ENCODE assay signal across 7 cellular contexts in genomic region chr6:129709451-129709908, GRCh38. TPM values are rescaled to one million over a fixed set of nuclear protein-coding genes. Genes with fewer than 3 reads are reported as not detected.
DNase-seq lines count a peak whose midpoint lies in the region; ATAC-seq and TF ChIP-seq lines count a peak whose summit lies in the region.

No MANE protein-coding gene starts in this region.

- ATAC-seq in GM18508 (IDR thresholded peaks at IDR 0.05; ENCODE audit: insufficient read depth, unreplicated experiment) = peak; percentile 18
- peak; percentile 70 for ATAC-seq in lower lobe of right lung

- H3K4me3 ChIP-seq in HEK293 (ENCODE audit: low read depth, low read length) (peak overlapping the region; percentile 39), lower lobe of right lung (peak overlapping the region; percentile 67), tibial artery (peak overlapping the region; percentile 57 to 67)

- CTCF ChIA-PET in HEK293 (lab: Yijun Ruan, JAX) = interaction anchor here (0.6 to 5.1 kb wide), 9 partner anchors 9 to 312 kb away, joined by 3 to 17 read pairs (median 4); no protein-coding TSS in a partner anchor

- peak overlapping the region; percentile 37 for H3K27ac ChIP-seq in HEK293 (ENCODE audit: extremely low read depth, low read depth, low read length)
- peak overlapping the region; percentile 5 for H3K27ac ChIP-seq in cingulate gyrus (ENCODE audit: low read depth, low read length)
- peak overlapping the region; percentile 84 for H3K27ac ChIP-seq in lower lobe of right lung
- H3K27ac ChIP-seq in tibial artery = peak overlapping the region; percentile 73 to 80

- H3K36me3 ChIP-seq in HEK293 (ENCODE audit: control insufficient read depth in 2 of 2, insufficient read depth in 1 of 2, low read length in 2 of 2) (no peaks in the 10 kb centered on the region), lower lobe of right lung (no peaks in the 10 kb centered on the region), tibial artery (no peaks in the 10 kb centered on the region)

- no peaks in the 10 kb centered on the region for H3K9me3 ChIP-seq in HEK293 (ENCODE audit: control insufficient read depth, insufficient read depth, low read depth, low read length)
- no peaks in the 10 kb centered on the region for H3K9me3 ChIP-seq in lower lobe of right lung
- H3K9me3 ChIP-seq in tibial artery = no peaks in the 10 kb centered on the region

- POLR2A ChIA-PET in HEK293 (lab: Yijun Ruan, JAX) = interaction anchor here (0.9 to 2.0 kb wide), 13 partner anchors 8 to 73 kb away, joined by 3 to 11 read pairs (median 4); no protein-coding TSS in a partner anchor

- H3K4me1 ChIP-seq in HEK293 (ENCODE audit: control insufficient read depth, insufficient read depth, low read length) = peaks cover 3% of the 10 kb centered on the region; the same call in 1 of the 2 replicates
- H3K4me1 ChIP-seq in lower lobe of right lung = peaks cover 34% of the 10 kb centered on the region
- peaks cover 0 to 19% (median 12%) of the 10 kb centered on the region in 4 donors for H3K4me1 ChIP-seq in tibial artery

- DNase-seq in NCI-H446 treated with DMSO at 0.1 percent for 48 hours (lab: John Stamatoyannopoulos, UW) (peak; percentile 36), lower lobe of right lung (no peak), tibial artery (peak in 1 of 2 donors; percentile 61), activated gamma-delta T cell (lab: John Stamatoyannopoulos, UW) (no peak)

- intact Hi-C loops in lower lobe of right lung (cut with DNase I) = no loop called here
- intact Hi-C loops in tibial artery (cut with DNase I; ENCODE audit: low total_unique reads) = no loop called here

- H3K27me3 ChIP-seq in lower lobe of right lung (ENCODE audit: low read depth) (no peaks in the 10 kb centered on the region), tibial artery (no peaks in the 10 kb centered on the region)

- TF ChIP-seq CTCF in HEK293 (tag by site-specific recombination; IDR thresholded peaks at IDR 0.05) (no peak), lower lobe of right lung (IDR thresholded peaks at IDR 0.05) (no peak), tibial artery (IDR thresholded peaks at IDR 0.05) (no peak)

TF ChIP-seq in HEK293, 187 proteins besides CTCF, POLR2A, EP300 and RAD21:
- TF ChIP-seq ZNF274 (IDR thresholded peaks at IDR 0.05; ENCODE audit: low read length) (no peak), ZNF274 (tag by site-specific recombination; IDR thresholded peaks at IDR 0.05; ENCODE audit: borderline replicate concordance) (no peak), ZNF623 (tag by site-specific recombination; IDR thresholded peaks at IDR 0.05) (peak; percentile 26; the same call in 1 of the 2 replicates)

RNA-seq across cellular contexts. Expression of gene ARHGAP18, which starts 0.5 kb away (rescaled TPM):
- total RNA-seq in lower lobe of right lung = 57.9 TPM

Comparison
In these comparisons a context has a peak if more than half of its experiments do, and no peak if none do; other contexts are left out.
1. H3K27ac ChIP-seq: peak in every context shown above with its lines; median percentile 84 in lower lobe of right lung; 76 in tibial artery; 37 in HEK293; 5 in cingulate gyrus.